ENCODE assay signal across 22 cellular contexts in genomic region chr7:158979023-158979529, GRCh38.
"Had no signal": no experiment of that assay in that cellular context is flagged by ENCODE, and none has a peak within 500 bp of the region (broad histone marks: within the 10 kb centered on the region; RNA-seq: fewer than 3 reads in every experiment).

No MANE protein-coding gene starts in this region.

- H3K27me3 ChIP-seq: hepatocyte, tibial nerve had no signal

- H3K36me3 ChIP-seq: tibial nerve had no signal

- FAIRE-seq: bronchial epithelial cell, frontal cortex, urothelium cell line had no signal

- H3K27ac Mint-ChIP-seq: activated naive CD8-positive, alpha-beta T cell treated with anti-CD3 and anti-CD28 coated beads for 36 hours; dendritic cell treated with granulocyte-macrophage colony-stimulating factor and Interleukin-4, amounts not matched to agents 40 ng/mL and 50 ng/mL, for 4 days; natural killer cell treated with Interleukin-12 subunit alpha and Interleukin-12 subunit beta and Interleukin-15 and Interleukin-18, amount 100 ng/mL, for 72 hours; WTC11 had no signal

- H3K4me3 Mint-ChIP-seq: activated naive CD8-positive, alpha-beta T cell treated with anti-CD3 and anti-CD28 coated beads for 36 hours; activated T-cell treated with anti-CD3 and anti-CD28 coated beads, Interleukin-2, amount 50 U/mL, for 4 hours; dendritic cell treated with granulocyte-macrophage colony-stimulating factor and Interleukin-4, amounts not matched to agents 40 ng/mL and 50 ng/mL, for 4 days; natural killer cell treated with Interleukin-12 subunit alpha and Interleukin-12 subunit beta and Interleukin-15 and Interleukin-18, amount 100 ng/mL, for 72 hours; WTC11 had no signal

- DNase-seq: activated CD4-positive, alpha-beta T cell treated with anti-CD3 and anti-CD28 coated beads, Interleukin-2, amount 50 U/mL, for 4 hours; activated CD8-positive, alpha-beta memory T cell treated with anti-CD3 and anti-CD28 coated beads, Interleukin-2, amount 50 U/mL, for 48 hours; activated naive CD4-positive, alpha-beta T cell treated with Interleukin-2 at 50 U/mL for 16 hours; activated naive CD8-positive, alpha-beta T cell treated with anti-CD3 and anti-CD28 coated beads for 36 hours; activated T-cell treated with anti-CD3 and anti-CD28 coated beads, Interleukin-2, amount 50 U/mL, for 4 hours; effector memory CD4-positive, alpha-beta T cell; glutamatergic neuron; left ventricle myocardium superior; mammary epithelial cell; midbrain; nucleus accumbens; stimulated activated CD4-positive, alpha-beta T cell treated with anti-CD3 and anti-CD28 coated beads, Interleukin-4, amount 100 ng/mL, for 4 hours; stimulated activated naive CD8-positive, alpha-beta T cell treated with anti-CD3 and anti-CD28 coated beads, Interleukin-15, Interleukin-2, amounts not matched to agents 100 U/mL and 50 U/mL, for 24 hours; T1000 had no signal

- ATAC-seq: activated T-cell treated with anti-CD3 and anti-CD28 coated beads, Interleukin-2, amount 50 U/mL, for 4 hours; left ventricle myocardium superior; natural killer cell treated with Interleukin-12 subunit alpha and Interleukin-12 subunit beta and Interleukin-15 and Interleukin-18, amount 100 ng/mL, for 72 hours; stimulated activated naive CD8-positive, alpha-beta T cell treated with anti-CD3 and anti-CD28 coated beads, Interleukin-15, Interleukin-2, amounts not matched to agents 100 U/mL and 50 U/mL, for 24 hours; WTC11 had no signal

- H3K27me3 Mint-ChIP-seq: activated naive CD8-positive, alpha-beta T cell treated with anti-CD3 and anti-CD28 coated beads for 36 hours; natural killer cell treated with Interleukin-12 subunit alpha and Interleukin-12 subunit beta and Interleukin-15 and Interleukin-18, amount 100 ng/mL, for 72 hours had no signal

- H3K4me3 ChIP-seq: hepatocyte, tibial nerve had no signal

- H3K36me3 Mint-ChIP-seq: activated naive CD8-positive, alpha-beta T cell treated with anti-CD3 and anti-CD28 coated beads for 36 hours had no signal

- H3K27ac ChIP-seq: hepatocyte, tibial nerve had no signal
